8 cellular contexts compared by ENCODE assay signal in genomic region chr17:28317965-28318758, GRCh38. TPM values are rescaled to one million over a fixed set of nuclear protein-coding genes. Genes with fewer than 3 reads are reported as not detected.
DNase-seq lines count a peak whose midpoint lies in the region; ATAC-seq and TF ChIP-seq lines count a peak whose summit lies in the region.

No MANE protein-coding gene starts in this region.

- H2AFZ ChIP-seq in mesenchymal stem cell (ENCODE audit: low read depth, low read length): peak overlapping the region; percentile 73

- no peak overlapping the region for H2BK5ac ChIP-seq in mesenchymal stem cell (ENCODE audit: low read depth, low read length, poor library complexity, severe bottlenecking)

- H3K4ac ChIP-seq in mesenchymal stem cell (ENCODE audit: low read depth in 1 of 2, low read length in 2 of 2): peak overlapping the region in 1 of 2 experiments; percentile 43

- H3K23ac ChIP-seq in mesenchymal stem cell (ENCODE audit: low read length in 2 of 2): peak overlapping the region in 1 of 2 experiments; percentile 97

- H4K91ac ChIP-seq in mesenchymal stem cell (ENCODE audit: low read length): peak overlapping the region; percentile 56

- peaks cover 22% of the 10 kb centered on the region for H3K79me1 ChIP-seq in mesenchymal stem cell (replicated peaks; ENCODE audit: low read length, poor library complexity, severe bottlenecking)

- H3K9me3 ChIP-seq in BLaER1 treated with 17β-estradiol and CSF1 and Interleukin-3, amounts not matched to agents 10 nM and 100 nM (replicated peaks in 1 of 11): no peaks in the 10 kb centered on the region
- H3K9me3 ChIP-seq in KOPT-K1 (ENCODE audit: insufficient read depth, low read length, poor library complexity, severe bottlenecking) (no peaks in the 10 kb centered on the region), mesenchymal stem cell (ENCODE audit: control insufficient read depth, low read length) (no peaks in the 10 kb centered on the region)

- DNase-seq in brain microvascular endothelial cell: no peak
- no peak for DNase-seq in mesenchymal stem cell
- DNase-seq in AG08396 (ENCODE audit: low spot score): no peak
- DNase-seq in NCI-H510A treated with DMSO at 0.1 percent for 48 hours (lab: John Stamatoyannopoulos, UW): no peak

- in situ Hi-C loops in brain microvascular endothelial cell (cut with HindIII; ENCODE audit: low pct_ligation_motif_present, low sequenced_read_pairs): no loop called here

- peak overlapping the region in 9 of 11 experiments; percentile 40 to 92 (median 85); a peak in 18 of 22 replicates for H3K9ac ChIP-seq in BLaER1 treated with 17β-estradiol and CSF1 and Interleukin-3, amounts not matched to agents 10 nM and 100 nM
- H3K9ac ChIP-seq in mesenchymal stem cell (ENCODE audit: low read length): peak overlapping the region; percentile 72

- peak overlapping the region; percentile 27 for H2BK120ac ChIP-seq in mesenchymal stem cell (ENCODE audit: low read depth, low read length)

- H2BK15ac ChIP-seq in mesenchymal stem cell (ENCODE audit: low read depth, poor library complexity, severe bottlenecking): no peak overlapping the region

- WGBS in mesenchymal stem cell: 23% methylated on average over 36 of the region's 40 CpGs

- peaks cover 0 to 33% (median 22%) of the 10 kb centered on the region in 11 experiments; a peak in 13 of 22 replicates for H4K20me1 ChIP-seq in BLaER1 treated with 17β-estradiol and CSF1 and Interleukin-3, amounts not matched to agents 10 nM and 100 nM

- no peaks in the 10 kb centered on the region; a peak in 1 of 22 replicates for H3K27me3 ChIP-seq in BLaER1 treated with 17β-estradiol and CSF1 and Interleukin-3, amounts not matched to agents 10 nM and 100 nM
- H3K27me3 ChIP-seq in brain microvascular endothelial cell (replicated peaks): no peaks in the 10 kb centered on the region
- no peaks in the 10 kb centered on the region for H3K27me3 ChIP-seq in mesenchymal stem cell (ENCODE audit: control insufficient read depth in 1 of 2, insufficient read depth in 1 of 2, low read length in 2 of 2)

- no peak for TF ChIP-seq CTCF in brain microvascular endothelial cell (IDR thresholded peaks at IDR 0.05; ENCODE audit: low read depth, low read length, missing control alignments)

- peak overlapping the region in 1 of 2 experiments; percentile 80 for H3K18ac ChIP-seq in mesenchymal stem cell (ENCODE audit: low read depth in 1 of 2, low read length in 2 of 2)

- H3K4me3 ChIP-seq in BLaER1 treated with 17β-estradiol and CSF1 and Interleukin-3, amounts not matched to agents 10 nM and 100 nM: peak overlapping the region; percentile 67 to 87 (median 78)
- H3K4me3 ChIP-seq in brain microvascular endothelial cell (ENCODE audit: low read depth, low read length) (peak overlapping the region; percentile 75), mesenchymal stem cell (ENCODE audit: insufficient read depth in 1 of 2, low read depth in 1 of 2, low read length in 2 of 2) (peak overlapping the region; percentile 49 to 90)

- H3K14ac ChIP-seq in mesenchymal stem cell (ENCODE audit: low read length in 2 of 2): peak overlapping the region in 1 of 2 experiments; percentile 83

- ATAC-seq in GM19043 (IDR thresholded peaks at IDR 0.05; ENCODE audit: low read depth, unreplicated experiment) (peak; percentile 16), GM18520 (IDR thresholded peaks at IDR 0.05; ENCODE audit: unreplicated experiment) (no peak)

- H2AK5ac ChIP-seq in mesenchymal stem cell (ENCODE audit: low read length, severe bottlenecking): no peak overlapping the region

- H4K8ac ChIP-seq in mesenchymal stem cell (ENCODE audit: low read length): peak overlapping the region; percentile 16

- H3K4me2 ChIP-seq in BLaER1 treated with 17β-estradiol and CSF1 and Interleukin-3, amounts not matched to agents 10 nM and 100 nM: peak overlapping the region; percentile 92 to 98 (median 96)
- H3K4me2 ChIP-seq in mesenchymal stem cell (ENCODE audit: low read length, poor library complexity, severe bottlenecking): peak overlapping the region; percentile 95

- peaks cover 0 to 26% (median 3%) of the 10 kb centered on the region in 11 experiments; a peak in 5 of 22 replicates for H3K36me3 ChIP-seq in BLaER1 treated with 17β-estradiol and CSF1 and Interleukin-3, amounts not matched to agents 10 nM and 100 nM
- H3K36me3 ChIP-seq in KOPT-K1 (ENCODE audit: insufficient read depth, low read length) (peaks cover 19% of the 10 kb centered on the region), brain microvascular endothelial cell (replicated peaks) (no peaks in the 10 kb centered on the region), mesenchymal stem cell (ENCODE audit: control insufficient read depth in 1 of 2, insufficient read depth in 2 of 2, low read depth in 1 of 2, low read length in 2 of 2) (no peaks in the 10 kb centered on the region)

- H3K4me1 ChIP-seq in BLaER1 treated with 17β-estradiol and CSF1 and Interleukin-3, amounts not matched to agents 10 nM and 100 nM: peaks cover 17 to 42% (median 35%) of the 10 kb centered on the region in 10 experiments
- H3K4me1 ChIP-seq in mesenchymal stem cell (ENCODE audit: control insufficient read depth, insufficient read depth, low read depth, low read length): peaks cover 12% of the 10 kb centered on the region

- peak overlapping the region in 8 of 11 experiments; percentile 50 to 89 (median 82); a peak in 15 of 22 replicates for H3K27ac ChIP-seq in BLaER1 treated with 17β-estradiol and CSF1 and Interleukin-3, amounts not matched to agents 10 nM and 100 nM
- H3K27ac ChIP-seq in KOPT-K1 (ENCODE audit: low read depth, low read length, poor library complexity, severe bottlenecking) (peak overlapping the region; percentile 73), brain microvascular endothelial cell (no peak overlapping the region), mesenchymal stem cell (ENCODE audit: low read length, poor library complexity, severe bottlenecking) (no peak overlapping the region)

- peak overlapping the region in 1 of 2 experiments; percentile 64 for H2BK12ac ChIP-seq in mesenchymal stem cell (ENCODE audit: low read length in 2 of 2)

RNA-seq across cellular contexts. Expression of gene TMEM97, which starts 0.8 kb away (rescaled TPM):
- 174 TPM for polyA plus RNA-seq in mesenchymal stem cell (2013, experiment 1 of 2)
- polyA plus RNA-seq in mesenchymal stem cell (2013, experiment 2 of 2): 170 TPM

RNA-seq across cellular contexts. Expression of gene IFT20, which starts 17.1 kb away (rescaled TPM):
- polyA plus RNA-seq in mesenchymal stem cell (2013, experiment 1 of 2): 71.7 TPM
- 73.0 TPM for polyA plus RNA-seq in mesenchymal stem cell (2013, experiment 2 of 2)

RNA-seq across cellular contexts. Expression of gene TNFAIP1, which starts 17.4 kb away (rescaled TPM):
- 49.4 TPM for polyA plus RNA-seq in mesenchymal stem cell (2013, experiment 1 of 2)
- polyA plus RNA-seq in mesenchymal stem cell (2013, experiment 2 of 2): 49.9 TPM

RNA-seq across cellular contexts. Expression of gene POLDIP2, which starts 39.2 kb away (rescaled TPM):
- polyA plus RNA-seq in mesenchymal stem cell (2013, experiment 1 of 2): 67.8 TPM
- polyA plus RNA-seq in mesenchymal stem cell (2013, experiment 2 of 2): 67.2 TPM

RNA-seq across cellular contexts. Expression of gene SEBOX, which starts 46.8 kb away (rescaled TPM):
- polyA plus RNA-seq in mesenchymal stem cell (2013, experiment 1 of 2): not detected
- not detected for polyA plus RNA-seq in mesenchymal stem cell (2013, experiment 2 of 2)

Comparison
In these comparisons a context has a peak if more than half of its experiments do, and no peak if none do; other contexts are left out.
1. H3K27ac ChIP-seq: peak in BLaER1 treated with 17β-estradiol and CSF1 and Interleukin-3, amounts not matched to agents 10 nM and 100 nM (8 of 11) and KOPT-K1 (single experiment); none in brain microvascular endothelial cell (single experiment) and mesenchymal stem cell (single experiment).
2. Peak in every context shown above with its lines, with median percentiles within 50 percentile points of each other: H3K4me3 ChIP-seq.